7 cellular contexts compared by ENCODE assay signal in genomic region chr10:116764979-116765378, GRCh38.
"Had no signal": no experiment of that assay in that cellular context is flagged by ENCODE, and none has a peak within 500 bp of the region (broad histone marks: within the 10 kb centered on the region; RNA-seq: fewer than 3 reads in every experiment).

No MANE protein-coding gene starts in this region.

- H3K36me3 ChIP-seq: HAP-1 had no signal

- DNase-seq: GM23248, GOT3, HCEC 1CT, HFFc6 had no signal

- H3K9ac ChIP-seq: GM23248 had no signal

- H3K4me3 ChIP-seq: GM23248, GM23338, HAP-1 had no signal

- H3K4me2 ChIP-seq: GM23338 had no signal

- FAIRE-seq: H54 had no signal

- H3K4me1 ChIP-seq: HAP-1 had no signal

- H3K27ac ChIP-seq: GM23248 had no signal

- H3K9me3 ChIP-seq: HAP-1 had no signal

- H2AFZ ChIP-seq: GM23248, GM23338 had no signal
